ENCODE assay signal across 9 cellular contexts in the genomic region with DNA sequence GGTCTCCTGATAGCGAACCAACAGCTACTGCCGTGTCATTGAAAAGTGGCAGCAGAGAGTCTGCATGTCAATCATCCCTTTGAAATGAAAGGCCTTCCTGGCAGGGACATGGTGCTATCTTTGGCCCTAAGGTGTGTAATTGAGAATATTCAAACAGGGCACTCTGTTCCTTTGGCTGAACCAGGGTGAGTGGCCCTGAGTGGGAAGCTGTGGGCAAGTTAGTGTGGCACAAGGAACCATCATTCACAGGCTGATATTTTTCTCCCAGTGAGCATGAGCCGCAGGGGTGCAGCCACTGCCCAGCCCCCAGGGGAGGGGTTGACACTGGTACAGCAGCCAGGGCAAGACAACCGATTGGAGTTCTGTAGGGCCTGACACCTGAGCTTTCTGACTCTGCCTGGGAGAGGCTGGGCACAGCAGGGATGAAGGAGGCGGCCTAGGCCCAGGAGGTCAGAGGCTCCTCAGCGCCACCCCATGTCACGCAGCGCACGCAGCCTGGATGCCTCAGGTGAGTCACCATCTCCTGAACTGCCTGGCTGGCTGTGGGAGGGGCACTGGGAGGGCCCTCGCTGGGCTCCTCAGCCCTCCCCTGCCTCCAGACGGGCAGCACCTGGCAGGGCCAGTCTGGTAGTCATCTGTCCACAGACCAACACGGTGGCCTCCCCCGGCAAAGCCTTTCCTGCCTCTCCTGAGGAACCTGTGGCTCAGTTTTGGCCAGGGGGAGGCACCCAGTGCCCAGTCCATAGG. TPM values are rescaled to one million over a fixed set of nuclear protein-coding genes. Genes with fewer than 3 reads are reported as not detected.
DNase-seq lines count a peak whose midpoint lies in the region; ATAC-seq and TF ChIP-seq lines count a peak whose summit lies in the region.
"Had no signal": no experiment of that assay in that cellular context is flagged by ENCODE, and none has a peak within 500 bp of the region (broad histone marks: within the 10 kb centered on the region; RNA-seq: fewer than 3 reads in every experiment).

No MANE protein-coding gene starts in this region.

- H3K27ac ChIP-seq in HEK293 (ENCODE audit: extremely low read depth, low read depth, low read length) = no peak overlapping the region; the same call in 1 of the 2 replicates
- peak overlapping the region; percentile 8 to 83 (median 70) for H3K27ac ChIP-seq in heart left ventricle
- H3K27ac ChIP-seq in sigmoid colon = peak overlapping the region in 1 of 4 donors; percentile 55
- H3K27ac ChIP-seq: VCaP had no signal

- H3K36me3 ChIP-seq in HEK293 (ENCODE audit: control insufficient read depth in 2 of 2, insufficient read depth in 1 of 2, low read length in 2 of 2) (no peaks in the 10 kb centered on the region), heart left ventricle (peaks cover 0 to 21% (median 0%) of the 10 kb centered on the region in 9 donors), sigmoid colon (peaks cover 0 to 12% (median 0%) of the 10 kb centered on the region in 4 donors)

- DNase-seq in NCI-H774 (lab: John Stamatoyannopoulos, UW) (peak; percentile 13), heart left ventricle (peak in 2 of 5 donors; percentile 45 to 52), sigmoid colon (peak; percentile 51), anterior cingulate cortex (lab: John Stamatoyannopoulos, UW) (no peak), NCI-H1092 treated with DMSO at 0.1 percent for 48 hours (lab: John Stamatoyannopoulos, UW) (no peak)

- intact Hi-C loops in heart left ventricle (cut with DNase I) = loop anchor here in 1 of 10 donors (5.0 kb wide), 1 partner anchor 51 kb away; no protein-coding TSS in a partner anchor
- intact Hi-C loops in sigmoid colon (cut with DNase I) = no loop called here

- WGBS in heart left ventricle, 4 donors = 53 to 81% (median 70%) methylated on average over 4 to 13 of the region's 13 CpGs
- 27 to 76% methylated on average over 13 of the region's 13 CpGs for WGBS in sigmoid colon, 2 donors

- H3K27me3 ChIP-seq in heart left ventricle (no peaks in the 10 kb centered on the region), sigmoid colon (no peaks in the 10 kb centered on the region)

- TF ChIP-seq POLR2A in heart left ventricle (IDR thresholded peaks at IDR 0.05) (no peak), sigmoid colon (IDR thresholded peaks at IDR 0.05) (no peak)

- H3K4me1 ChIP-seq in HEK293 (ENCODE audit: control insufficient read depth, insufficient read depth, low read length) (peaks cover 11% of the 10 kb centered on the region), heart left ventricle (peaks cover 5 to 46% (median 33%) of the 10 kb centered on the region in 12 donors), sigmoid colon (peaks cover 0 to 7% (median 3%) of the 10 kb centered on the region in 4 donors)

- peak; percentile 62 to 76 (median 73) for ATAC-seq in heart left ventricle
- ATAC-seq in HG03460 (IDR thresholded peaks at IDR 0.05; ENCODE audit: unreplicated experiment) = no peak
- no peak for ATAC-seq in GM19351 (IDR thresholded peaks at IDR 0.05; ENCODE audit: unreplicated experiment)

- TF ChIP-seq CTCF in HEK293 (tag by site-specific recombination; IDR thresholded peaks at IDR 0.05) (no peak), heart left ventricle (IDR thresholded peaks at IDR 0.05) (no peak), sigmoid colon (IDR thresholded peaks at IDR 0.05) (no peak)

- POLR2A ChIA-PET in HEK293 (lab: Yijun Ruan, JAX) = interaction anchor here (5.1 kb wide), 1 partner anchor 13 kb away, joined by 27 read pairs; a partner anchor contains a TSS

- no peak for TF ChIP-seq EP300 in sigmoid colon (IDR thresholded peaks at IDR 0.05)

- H3K9me3 ChIP-seq in HEK293 (ENCODE audit: control insufficient read depth, insufficient read depth, low read depth, low read length) (no peaks in the 10 kb centered on the region), heart left ventricle (no peaks in the 10 kb centered on the region), sigmoid colon (no peaks in the 10 kb centered on the region)

- CTCF ChIA-PET in HEK293 (lab: Yijun Ruan, JAX) = interaction anchor here (0.7 to 8.3 kb wide), 25 partner anchors 8 to 489 kb away, joined by 3 to 77 read pairs (median 4); a partner anchor contains a TSS

- H3K4me3 ChIP-seq in HEK293 (ENCODE audit: low read depth, low read length) (no peak overlapping the region), heart left ventricle (no peak overlapping the region), sigmoid colon (no peak overlapping the region)

TF ChIP-seq in HEK293, 187 proteins besides CTCF, POLR2A, EP300 and RAD21 (continues in another document):
- TF ChIP-seq SCRT1 (tag by site-specific recombination; IDR thresholded peaks at IDR 0.05; ENCODE audit: borderline replicate concordance) (no peak), ZNF132 (tag by site-specific recombination; IDR thresholded peaks at IDR 0.05; ENCODE audit: borderline replicate concordance) (no peak), ZNF837 (tag by site-specific recombination; IDR thresholded peaks at IDR 0.05) (no peak), ZNF654 (tag by site-specific recombination; IDR thresholded peaks at IDR 0.05; ENCODE audit: low read depth) (no peak)
- TF ChIP-seq, protein P1, sequence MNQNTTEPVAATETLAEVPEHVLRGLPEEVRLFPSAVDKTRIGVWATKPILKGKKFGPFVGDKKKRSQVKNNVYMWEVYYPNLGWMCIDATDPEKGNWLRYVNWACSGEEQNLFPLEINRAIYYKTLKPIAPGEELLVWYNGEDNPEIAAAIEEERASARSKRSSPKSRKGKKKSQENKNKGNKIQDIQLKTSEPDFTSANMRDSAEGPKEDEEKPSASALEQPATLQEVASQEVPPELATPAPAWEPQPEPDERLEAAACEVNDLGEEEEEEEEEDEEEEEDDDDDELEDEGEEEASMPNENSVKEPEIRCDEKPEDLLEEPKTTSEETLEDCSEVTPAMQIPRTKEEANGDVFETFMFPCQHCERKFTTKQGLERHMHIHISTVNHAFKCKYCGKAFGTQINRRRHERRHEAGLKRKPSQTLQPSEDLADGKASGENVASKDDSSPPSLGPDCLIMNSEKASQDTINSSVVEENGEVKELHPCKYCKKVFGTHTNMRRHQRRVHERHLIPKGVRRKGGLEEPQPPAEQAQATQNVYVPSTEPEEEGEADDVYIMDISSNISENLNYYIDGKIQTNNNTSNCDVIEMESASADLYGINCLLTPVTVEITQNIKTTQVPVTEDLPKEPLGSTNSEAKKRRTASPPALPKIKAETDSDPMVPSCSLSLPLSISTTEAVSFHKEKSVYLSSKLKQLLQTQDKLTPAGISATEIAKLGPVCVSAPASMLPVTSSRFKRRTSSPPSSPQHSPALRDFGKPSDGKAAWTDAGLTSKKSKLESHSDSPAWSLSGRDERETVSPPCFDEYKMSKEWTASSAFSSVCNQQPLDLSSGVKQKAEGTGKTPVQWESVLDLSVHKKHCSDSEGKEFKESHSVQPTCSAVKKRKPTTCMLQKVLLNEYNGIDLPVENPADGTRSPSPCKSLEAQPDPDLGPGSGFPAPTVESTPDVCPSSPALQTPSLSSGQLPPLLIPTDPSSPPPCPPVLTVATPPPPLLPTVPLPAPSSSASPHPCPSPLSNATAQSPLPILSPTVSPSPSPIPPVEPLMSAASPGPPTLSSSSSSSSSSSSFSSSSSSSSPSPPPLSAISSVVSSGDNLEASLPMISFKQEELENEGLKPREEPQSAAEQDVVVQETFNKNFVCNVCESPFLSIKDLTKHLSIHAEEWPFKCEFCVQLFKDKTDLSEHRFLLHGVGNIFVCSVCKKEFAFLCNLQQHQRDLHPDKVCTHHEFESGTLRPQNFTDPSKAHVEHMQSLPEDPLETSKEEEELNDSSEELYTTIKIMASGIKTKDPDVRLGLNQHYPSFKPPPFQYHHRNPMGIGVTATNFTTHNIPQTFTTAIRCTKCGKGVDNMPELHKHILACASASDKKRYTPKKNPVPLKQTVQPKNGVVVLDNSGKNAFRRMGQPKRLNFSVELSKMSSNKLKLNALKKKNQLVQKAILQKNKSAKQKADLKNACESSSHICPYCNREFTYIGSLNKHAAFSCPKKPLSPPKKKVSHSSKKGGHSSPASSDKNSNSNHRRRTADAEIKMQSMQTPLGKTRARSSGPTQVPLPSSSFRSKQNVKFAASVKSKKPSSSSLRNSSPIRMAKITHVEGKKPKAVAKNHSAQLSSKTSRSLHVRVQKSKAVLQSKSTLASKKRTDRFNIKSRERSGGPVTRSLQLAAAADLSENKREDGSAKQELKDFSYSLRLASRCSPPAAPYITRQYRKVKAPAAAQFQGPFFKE (tag by site-specific recombination; IDR thresholded peaks at IDR 0.05; ENCODE audit: borderline replicate concordance) = no peak
- TF ChIP-seq, protein P2, sequence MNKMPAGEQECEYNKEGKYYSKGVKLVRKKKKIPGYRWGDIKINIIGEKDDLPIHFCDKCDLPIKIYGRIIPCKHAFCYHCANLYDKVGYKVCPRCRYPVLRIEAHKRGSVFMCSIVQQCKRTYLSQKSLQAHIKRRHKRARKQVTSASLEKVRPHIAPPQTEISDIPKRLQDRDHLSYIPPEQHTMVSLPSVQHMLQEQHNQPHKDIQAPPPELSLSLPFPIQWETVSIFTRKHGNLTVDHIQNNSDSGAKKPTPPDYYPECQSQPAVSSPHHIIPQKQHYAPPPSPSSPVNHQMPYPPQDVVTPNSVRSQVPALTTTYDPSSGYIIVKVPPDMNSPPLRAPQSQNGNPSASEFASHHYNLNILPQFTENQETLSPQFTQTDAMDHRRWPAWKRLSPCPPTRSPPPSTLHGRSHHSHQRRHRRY (tag by site-specific recombination; IDR thresholded peaks at IDR 0.05) = no peak

RNA-seq across cellular contexts. Expression of a gene that starts 13.2 kb away (rescaled TPM):
- total RNA-seq in heart left ventricle = 100 to 1,000 TPM in 6 of 9 donors, 10 to 100 TPM in 3; 62.3 to 250 (median 122) TPM
- 100 to 1,000 TPM in 1 of 2 donors, 10 to 100 TPM in 1; 63.2 to 181 TPM for polyA plus RNA-seq in heart left ventricle
- 100 to 1,000 TPM in 1 of 4 donors, 10 to 100 TPM in 3; 64.5 to 102 (median 78.9) TPM for total RNA-seq in sigmoid colon
- 100 to 1,000 TPM in 1 of 3 donors, 10 to 100 TPM in 2; 26.4 to 175 (median 27.7) TPM for polyA plus RNA-seq in sigmoid colon

Comparison
In these comparisons a context has a peak if more than half of its experiments do, and no peak if none do; other contexts are left out.
1. DNase-seq: peak in NCI-H774 (single experiment) and sigmoid colon (single experiment); none in anterior cingulate cortex (0 of 58) and NCI-H1092 treated with DMSO at 0.1 percent for 48 hours (single experiment).
2. ATAC-seq: peak in heart left ventricle (4 of 4); none in HG03460 (single experiment) and GM19351 (single experiment).